ENCODE assay signal across 29 cellular contexts in genomic region chrX:6891404-6891803, GRCh38.
"Had no signal": no experiment of that assay in that cellular context is flagged by ENCODE, and none has a peak within 500 bp of the region (broad histone marks: within the 10 kb centered on the region; RNA-seq: fewer than 3 reads in every experiment).

No MANE protein-coding gene starts in this region.

- H3K27ac Mint-ChIP-seq: naive B cell; naive thymus-derived CD8-positive, alpha-beta T cell; natural killer cell treated with Interleukin-12 subunit alpha and Interleukin-12 subunit beta and Interleukin-15 and Interleukin-18, amount 100 ng/mL, for 72 hours; neural progenitor cell; stimulated activated memory B cell treated with anti-CD40 and anti-IgM and Interleukin-4, amounts not matched to agents 10 μg/mL and 1 μg/mL and 100 μg/mL, for 72 hours; stimulated activated naive CD8-positive, alpha-beta T cell treated with anti-CD3 and anti-CD28 coated beads, Interleukin-15, amount 100 ng/mL, for 72 hours; type B pancreatic cell had no signal

- H3K4me3 ChIP-seq: neural progenitor cell, pancreas, psoas muscle, skin epidermis, smooth muscle cell, spleen, suprapubic skin, testis, tibial artery, transverse colon, upper lobe of right lung, uterus had no signal

- H3K27ac ChIP-seq: neural progenitor cell, pancreas, psoas muscle, skin epidermis, spleen, suprapubic skin, testis, tibial artery, transverse colon, upper lobe of right lung, uterus had no signal

- H3K27me3 Mint-ChIP-seq: naive B cell; naive thymus-derived CD8-positive, alpha-beta T cell; natural killer cell treated with Interleukin-12 subunit alpha and Interleukin-12 subunit beta and Interleukin-15 and Interleukin-18, amount 100 ng/mL, for 72 hours; stimulated activated memory B cell treated with anti-CD40 and anti-IgM and Interleukin-4, amounts not matched to agents 10 μg/mL and 1 μg/mL and 100 μg/mL, for 72 hours; stimulated activated naive CD8-positive, alpha-beta T cell treated with anti-CD3 and anti-CD28 coated beads, Interleukin-15, amount 100 ng/mL, for 72 hours; type B pancreatic cell had no signal

- H3K4me1 ChIP-seq: neural progenitor cell, pancreas, psoas muscle, spleen, suprapubic skin, testis, tibial artery, transverse colon, upper lobe of right lung, uterus had no signal

- H3K36me3 Mint-ChIP-seq: natural killer cell treated with Interleukin-12 subunit alpha and Interleukin-12 subunit beta and Interleukin-15 and Interleukin-18, amount 100 ng/mL, for 72 hours; type B pancreatic cell had no signal

- H3K4me3 Mint-ChIP-seq: naive B cell; naive thymus-derived CD8-positive, alpha-beta T cell; natural killer cell treated with Interleukin-12 subunit alpha and Interleukin-12 subunit beta and Interleukin-15 and Interleukin-18, amount 100 ng/mL, for 72 hours; neural progenitor cell; stimulated activated memory B cell treated with anti-CD40 and anti-IgM and Interleukin-4, amounts not matched to agents 10 μg/mL and 1 μg/mL and 100 μg/mL, for 72 hours; stimulated activated naive CD8-positive, alpha-beta T cell treated with anti-CD3 and anti-CD28 coated beads, Interleukin-15, amount 100 ng/mL, for 72 hours; type B pancreatic cell had no signal

- DNase-seq: naive B cell; naive thymus-derived CD8-positive, alpha-beta T cell; occipital lobe; pancreas; psoas muscle; right cardiac atrium; spleen; stimulated activated CD4-positive, alpha-beta T cell treated with anti-CD3 and anti-CD28 coated beads, Interleukin-12 subunit alpha, Interleukin-12 subunit beta, amount 100 ng/mL, for 4 hours; stimulated activated CD4-positive, alpha-beta T cell treated with anti-CD3 and anti-CD28 coated beads, Interleukin-1b, Interleukin-23, amount 100 ng/mL, for 48 hours; stimulated activated CD4-positive, alpha-beta T cell treated with anti-CD3 and anti-CD28 coated beads, Interleukin-4, amount 100 ng/mL, for 1 hour; stimulated activated CD4-positive, alpha-beta T cell treated with anti-CD3 and anti-CD28 coated beads, Interleukin-4, amount 100 ng/mL, for 4 hours; stimulated activated CD8-positive, alpha-beta memory T cell treated with anti-CD3 and anti-CD28 coated beads, Interleukin-4, amount 100 ng/mL, for 48 hours; stimulated activated naive CD4-positive, alpha-beta T cell; stimulated activated naive CD8-positive, alpha-beta T cell treated with anti-CD3 and anti-CD28 coated beads, Interleukin-15, amount 100 ng/mL, for 72 hours; stimulated activated naive CD8-positive, alpha-beta T cell treated with anti-CD3 and anti-CD28 coated beads, Interleukin-15, Interleukin-2, amounts not matched to agents 100 U/mL and 50 U/mL, for 24 hours; substantia nigra; testis; tibial artery; transverse colon; upper lobe of right lung; uterus had no signal

- H3K36me3 ChIP-seq: neural progenitor cell, pancreas, spleen, suprapubic skin, tibial artery, transverse colon, upper lobe of right lung, uterus had no signal

- ATAC-seq: naive thymus-derived CD8-positive, alpha-beta T cell; natural killer cell treated with Interleukin-12 subunit alpha and Interleukin-12 subunit beta and Interleukin-15 and Interleukin-18, amount 100 ng/mL, for 72 hours; pancreas; psoas muscle; right cardiac atrium; sciatic nerve; stimulated activated memory B cell treated with anti-CD40 and anti-IgM and Interleukin-4, amounts not matched to agents 10 μg/mL and 1 μg/mL and 100 μg/mL, for 72 hours; stimulated activated naive CD8-positive, alpha-beta T cell treated with anti-CD3 and anti-CD28 coated beads, Interleukin-15, amount 100 ng/mL, for 72 hours; stimulated activated naive CD8-positive, alpha-beta T cell treated with anti-CD3 and anti-CD28 coated beads, Interleukin-15, Interleukin-2, amounts not matched to agents 100 U/mL and 50 U/mL, for 24 hours; upper lobe of right lung had no signal

- H3K9me3 ChIP-seq: pancreas, psoas muscle, suprapubic skin, testis, tibial artery, transverse colon, upper lobe of right lung, uterus had no signal

- H3K4me1 Mint-ChIP-seq: naive B cell; neural progenitor cell; stimulated activated memory B cell treated with anti-CD40 and anti-IgM and Interleukin-4, amounts not matched to agents 10 μg/mL and 1 μg/mL and 100 μg/mL, for 72 hours; stimulated activated naive CD8-positive, alpha-beta T cell treated with anti-CD3 and anti-CD28 coated beads, Interleukin-15, amount 100 ng/mL, for 72 hours had no signal

- H3K27me3 ChIP-seq: neural progenitor cell, pancreas, spleen, suprapubic skin, testis, tibial artery, transverse colon, upper lobe of right lung, uterus had no signal
